ENCODE assay signal across 1 cellular context in genomic region chr16:66271074-66272060, GRCh38.
TF ChIP-seq lines count a peak whose summit lies in the region.

No MANE protein-coding gene starts in this region.

TF ChIP-seq in IMR-90, 13 proteins besides CTCF, POLR2A, EP300 and RAD21 (continued from another document):
- no peak for TF ChIP-seq MAZ (IDR thresholded peaks at IDR 0.05; ENCODE audit: borderline replicate concordance, low read depth, low read length)
